Comparison of ENCODE assay signal across 11 cellular contexts in genomic region chr19:5628919-5629481, GRCh38. TPM values are rescaled to one million over a fixed set of nuclear protein-coding genes. Genes with fewer than 3 reads are reported as not detected.
DNase-seq lines count a peak whose midpoint lies in the region; ATAC-seq and TF ChIP-seq lines count a peak whose summit lies in the region.
"Had no signal": no experiment of that assay in that cellular context is flagged by ENCODE, and none has a peak within 500 bp of the region (broad histone marks: within the 10 kb centered on the region; RNA-seq: fewer than 3 reads in every experiment).

No MANE protein-coding gene starts in this region.

- 40 to 53% (median 43%) methylated on average over 9 of the region's 9 CpGs for WGBS in adrenal gland, 4 donors

- no peaks in the 10 kb centered on the region for H3K9me3 ChIP-seq in adrenal gland (replicated peaks in 1 of 3)
- H3K9me3 ChIP-seq: mucosa of descending colon had no signal

- no peaks in the 10 kb centered on the region for H3K27me3 ChIP-seq in adrenal gland

- DNase-seq in T-helper 2 cell treated with Interferon-gamma antibody and Interleukin-4, amounts not matched to agents 5 μg/mL and 100 μg/mL, for 36 hours (ENCODE audit: low spot score): no peak
- DNase-seq in T-helper 2 cell (no peak), NOMO-1 treated with dmso at 0.1 percent for 144 hours (lab: John Stamatoyannopoulos, UW; ENCODE audit: unreplicated experiment) (peak; percentile 56), adrenal gland (peak in 2 of 7 donors; percentile 36 to 54), NCI-H1417 (lab: John Stamatoyannopoulos, UW) (no peak), kidney glomerular epithelial cell (lab: John Stamatoyannopoulos, UW) (no peak)
- DNase-seq: mucosa of descending colon; NCI-H1436; stimulated activated CD4-positive, alpha-beta T cell treated with anti-CD3 and anti-CD28 coated beads, Interleukin-12 subunit alpha, Interleukin-12 subunit beta, amount 100 ng/mL, for 4 hours had no signal

- no peak overlapping the region for H3K27ac Mint-ChIP-seq in T-helper 2 cell treated with Interferon-gamma antibody and Interleukin-4, amounts not matched to agents 5 μg/mL and 100 μg/mL, for 36 hours
- peak overlapping the region; percentile 80 for H3K27ac Mint-ChIP-seq in stimulated activated memory B cell treated with anti-CD40 and anti-IgM and Interleukin-4, amounts not matched to agents 10 μg/mL and 1 μg/mL and 100 μg/mL, for 72 hours

- intact Hi-C loops in adrenal gland (cut with DNase I): loop anchor here in 1 of 2 donors (5.0 kb wide), 1 partner anchor 48 kb away; no protein-coding TSS in a partner anchor

- TF ChIP-seq CTCF in adrenal gland (IDR thresholded peaks at IDR 0.05): no peak

- no peaks in the 10 kb centered on the region for H3K9me3 Mint-ChIP-seq in T-helper 2 cell treated with Interferon-gamma antibody and Interleukin-4, amounts not matched to agents 5 μg/mL and 100 μg/mL, for 36 hours
- H3K9me3 Mint-ChIP-seq in stimulated activated memory B cell treated with anti-CD40 and anti-IgM and Interleukin-4, amounts not matched to agents 10 μg/mL and 1 μg/mL and 100 μg/mL, for 72 hours: no peaks in the 10 kb centered on the region

- TF ChIP-seq POLR2A in adrenal gland (IDR thresholded peaks at IDR 0.05): no peak

- H3K36me3 ChIP-seq in adrenal gland (replicated peaks in 1 of 2): peaks cover 0 to 40% of the 10 kb centered on the region in 2 donors

- peaks cover 55% of the 10 kb centered on the region for H3K4me1 Mint-ChIP-seq in T-helper 2 cell treated with Interferon-gamma antibody and Interleukin-4, amounts not matched to agents 5 μg/mL and 100 μg/mL, for 36 hours (ENCODE audit: low read depth)
- peaks cover 76% of the 10 kb centered on the region for H3K4me1 Mint-ChIP-seq in stimulated activated memory B cell treated with anti-CD40 and anti-IgM and Interleukin-4, amounts not matched to agents 10 μg/mL and 1 μg/mL and 100 μg/mL, for 72 hours

- H3K36me3 Mint-ChIP-seq in T-helper 2 cell treated with Interferon-gamma antibody and Interleukin-4, amounts not matched to agents 5 μg/mL and 100 μg/mL, for 36 hours (ENCODE audit: low read depth): peaks cover 59% of the 10 kb centered on the region
- peaks cover 52% of the 10 kb centered on the region for H3K36me3 Mint-ChIP-seq in stimulated activated memory B cell treated with anti-CD40 and anti-IgM and Interleukin-4, amounts not matched to agents 10 μg/mL and 1 μg/mL and 100 μg/mL, for 72 hours

- H3K4me3 Mint-ChIP-seq in T-helper 2 cell treated with Interferon-gamma antibody and Interleukin-4, amounts not matched to agents 5 μg/mL and 100 μg/mL, for 36 hours: peak overlapping the region; percentile 24
- H3K4me3 Mint-ChIP-seq in stimulated activated memory B cell treated with anti-CD40 and anti-IgM and Interleukin-4, amounts not matched to agents 10 μg/mL and 1 μg/mL and 100 μg/mL, for 72 hours: peak overlapping the region; percentile 52

- H3K4me1 ChIP-seq in adrenal gland (replicated peaks in 1 of 2): peaks cover 51 to 92% of the 10 kb centered on the region in 2 donors

- peak; percentile 94 for ATAC-seq in stimulated activated memory B cell treated with anti-CD40 and anti-IgM and Interleukin-4, amounts not matched to agents 10 μg/mL and 1 μg/mL and 100 μg/mL, for 72 hours
- ATAC-seq in GM19328 (IDR thresholded peaks at IDR 0.05; ENCODE audit: unreplicated experiment): no peak
- ATAC-seq: mucosa of descending colon had no signal

- no peak overlapping the region for H3K4me3 ChIP-seq in adrenal gland
- H3K4me3 ChIP-seq: mucosa of descending colon had no signal

- no peaks in the 10 kb centered on the region for H3K27me3 Mint-ChIP-seq in T-helper 2 cell treated with Interferon-gamma antibody and Interleukin-4, amounts not matched to agents 5 μg/mL and 100 μg/mL, for 36 hours (ENCODE audit: low read depth)
- no peaks in the 10 kb centered on the region for H3K27me3 Mint-ChIP-seq in stimulated activated memory B cell treated with anti-CD40 and anti-IgM and Interleukin-4, amounts not matched to agents 10 μg/mL and 1 μg/mL and 100 μg/mL, for 72 hours

- H3K27ac ChIP-seq in adrenal gland: peak overlapping the region; percentile 45 to 95 (median 53)

RNA-seq across cellular contexts. Expression of gene SAFB, which starts 6.1 kb away (rescaled TPM):
- total RNA-seq in adrenal gland: 100 to 1,000 TPM in 1 of 8 donors, 10 to 100 TPM in 7; 38.8 to 111 (median 55.5) TPM
- 100 to 1,000 TPM in 2 of 3 donors, 10 to 100 TPM in 1; 46.4 to 125 (median 111) TPM for polyA plus RNA-seq in adrenal gland

RNA-seq across cellular contexts. Expression of gene SAFB2, which starts 6.4 kb away (rescaled TPM):
- 100 to 1,000 TPM in 2 of 8 donors, 10 to 100 TPM in 6; 27.1 to 157 (median 62.4) TPM for total RNA-seq in adrenal gland
- 100 to 1,000 TPM in 2 of 3 donors, 10 to 100 TPM in 1; 66.9 to 254 (median 165) TPM for polyA plus RNA-seq in adrenal gland

RNA-seq across cellular contexts. Expression of gene MICOS13, which starts 51.3 kb away (rescaled TPM):
- total RNA-seq in adrenal gland: 10 to 100 TPM; 40.2 to 92.8 (median 57.9) TPM
- 100 to 1,000 TPM in 2 of 3 donors, 10 to 100 TPM in 1; 23.4 to 211 (median 162) TPM for polyA plus RNA-seq in adrenal gland

RNA-seq across cellular contexts. Expression of gene HSD11B1L, which starts 51.8 kb away (rescaled TPM):
- total RNA-seq in adrenal gland: 10 to 100 TPM in 7 of 8 donors, 1 to 10 TPM in 1; 6.3 to 40.5 (median 13.9) TPM
- 10 to 100 TPM in 2 of 3 donors, 1 to 10 TPM in 1; 3.4 to 33.9 (median 23.7) TPM for polyA plus RNA-seq in adrenal gland
